ENCODE assay signal across 8 cellular contexts in genomic region chr11:12235549-12235944, GRCh38.
A peak's percentile ranks its signal among the peaks of the same experiment; 100 is the strongest.
DNase-seq lines count a peak whose midpoint lies in the region; ATAC-seq and TF ChIP-seq lines count a peak whose summit lies in the region.

No MANE protein-coding gene starts in this region.

- peaks cover 22% of the 10 kb centered on the region for H3F3A ChIP-seq in smooth muscle cell (ENCODE audit: low read depth)

- H3K27ac ChIP-seq in smooth muscle cell (ENCODE audit: low read depth) = peak overlapping the region; percentile 99

- DNase-seq in NCI-H345 (lab: John Stamatoyannopoulos, UW) (peak; percentile 8), NCI-H345 treated with DMSO at 0.1 percent for 48 hours (lab: John Stamatoyannopoulos, UW; ENCODE audit: unreplicated experiment) (no peak), NCI-H1694 treated with DMSO at 0.1 percent for 48 hours (lab: John Stamatoyannopoulos, UW) (peak; percentile 89), smooth muscle cell (lab: John Stamatoyannopoulos, UW; ENCODE audit: unreplicated experiment) (no peak), occipital lobe (lab: John Stamatoyannopoulos, UW) (no peak), NCI-H2196 treated with DMSO at 0.1 percent for 48 hours (lab: John Stamatoyannopoulos, UW; ENCODE audit: unreplicated experiment) (no peak)
- no peak for DNase-seq in effector memory CD8-positive, alpha-beta T cell

- peak overlapping the region; percentile 73 to 76 for H3K4me3 Mint-ChIP-seq in effector memory CD8-positive, alpha-beta T cell

- no peaks in the 10 kb centered on the region for H3K27me3 Mint-ChIP-seq in effector memory CD8-positive, alpha-beta T cell

- H3K36me3 ChIP-seq in smooth muscle cell (ENCODE audit: low read depth) = peaks cover 5% of the 10 kb centered on the region

- peak overlapping the region; percentile 24 for H3K9ac ChIP-seq in smooth muscle cell (ENCODE audit: low read depth)

- ATAC-seq in effector memory CD8-positive, alpha-beta T cell (replicated peaks) = peak; percentile 10
- ATAC-seq in GM19324 (IDR thresholded peaks at IDR 0.05; ENCODE audit: low FRiP score, unreplicated experiment) = no peak

- no peaks in the 10 kb centered on the region for H3K79me2 ChIP-seq in smooth muscle cell (ENCODE audit: low read depth)

- no peak for TF ChIP-seq CTCF in smooth muscle cell (IDR thresholded peaks at IDR 0.05; ENCODE audit: borderline replicate concordance, insufficient read depth, poor library complexity, severe bottlenecking)

- no peak overlapping the region for H3K4me3 ChIP-seq in smooth muscle cell

- H2AFZ ChIP-seq in smooth muscle cell (ENCODE audit: low read depth) = no peak overlapping the region

- H4K20me1 ChIP-seq in smooth muscle cell (ENCODE audit: low read depth) = no peaks in the 10 kb centered on the region

- no peak overlapping the region for H3K4me2 ChIP-seq in smooth muscle cell

- 83% methylated on average over 3 of the region's 3 CpGs for WGBS in smooth muscle cell (ENCODE audit: low lambda C conversion rate)

- H3K9me3 Mint-ChIP-seq in effector memory CD8-positive, alpha-beta T cell = no peaks in the 10 kb centered on the region

- peaks cover 29 to 31% of the 10 kb centered on the region in 2 donors for H3K4me1 Mint-ChIP-seq in effector memory CD8-positive, alpha-beta T cell (ENCODE audit: low read depth in 2 of 2)

- H3K4me1 ChIP-seq in smooth muscle cell (ENCODE audit: low read depth) = peaks cover 7% of the 10 kb centered on the region

- no peaks in the 10 kb centered on the region for H3K27me3 ChIP-seq in smooth muscle cell (ENCODE audit: low read depth)

- H3K27ac Mint-ChIP-seq in effector memory CD8-positive, alpha-beta T cell = peak overlapping the region; percentile 95 to 96

- H3K9me3 ChIP-seq in smooth muscle cell (replicated peaks; ENCODE audit: low read depth) = no peaks in the 10 kb centered on the region

- peaks cover 30% of the 10 kb centered on the region for H3K36me3 Mint-ChIP-seq in effector memory CD8-positive, alpha-beta T cell (ENCODE audit: insufficient read depth)

Comparison
In these comparisons a context has a peak if more than half of its experiments do, and no peak if none do; other contexts are left out.
1. DNase-seq: peak in NCI-H345 (single experiment) and NCI-H1694 treated with DMSO at 0.1 percent for 48 hours (single experiment); none in NCI-H345 treated with DMSO at 0.1 percent for 48 hours (single experiment), effector memory CD8-positive, alpha-beta T cell (0 of 3), smooth muscle cell (single experiment), occipital lobe (single experiment) and NCI-H2196 treated with DMSO at 0.1 percent for 48 hours (single experiment).